8 cellular contexts compared by ENCODE assay signal in genomic region chr11:12066799-12067508, GRCh38. TPM values are rescaled to one million over a fixed set of nuclear protein-coding genes. Genes with fewer than 3 reads are reported as not detected.
DNase-seq lines count a peak whose midpoint lies in the region; ATAC-seq, FAIRE-seq and TF ChIP-seq lines count a peak whose summit lies in the region.

No MANE protein-coding gene starts in this region.

- peak; percentile 83 to 84 for ATAC-seq in A549
- ATAC-seq in left lung, result peak; percentile 92
- ATAC-seq in GM18520 (IDR thresholded peaks at IDR 0.05; ENCODE audit: unreplicated experiment), result no peak
- ATAC-seq in GM19328 (IDR thresholded peaks at IDR 0.05; ENCODE audit: unreplicated experiment), result no peak

- H3K9me3 ChIP-seq in A549, result peaks cover 20% of the 10 kb centered on the region
- no peaks in the 10 kb centered on the region for H3K9me3 ChIP-seq in HUES64 (ENCODE audit: insufficient read depth, low read depth, low read length)
- H3K9me3 ChIP-seq in adipocyte (ENCODE audit: control insufficient read depth, low read length), result peaks cover 5% of the 10 kb centered on the region
- no peaks in the 10 kb centered on the region for H3K9me3 ChIP-seq in left lung

- H3K27me3 ChIP-seq in HUES64 (ENCODE audit: insufficient read depth, low read length) (no peaks in the 10 kb centered on the region), adipocyte (replicated peaks; ENCODE audit: control insufficient read depth, insufficient read depth, low read length) (no peaks in the 10 kb centered on the region), left lung (no peaks in the 10 kb centered on the region)

- H3K9ac ChIP-seq in HUES64 (ENCODE audit: low read depth, low read length) (no peak overlapping the region), adipocyte (ENCODE audit: low read length) (peak overlapping the region; percentile 1)

- peak in 1 of 2 experiments; percentile 93 for DNase-seq in A549 (ENCODE audit: low read depth in 1 of 2, low spot score in 1 of 2)
- DNase-seq in adipocyte (ENCODE audit: low read depth), result peak; percentile 64
- DNase-seq in left lung, result peak; percentile 63 to 83
- no peak for DNase-seq in urothelium cell line (ENCODE audit: low spot score)
- DNase-seq in activated gamma-delta T cell (lab: John Stamatoyannopoulos, UW), result no peak

- intact Hi-C loops in left lung (cut with DNase I), result no loop called here

- no peak for TF ChIP-seq POLR2A in A549 (IDR thresholded peaks at IDR 0.05; ENCODE audit: low read length)

- H3K4me1 ChIP-seq in A549, result peaks cover 66% of the 10 kb centered on the region
- peaks cover 20% of the 10 kb centered on the region for H3K4me1 ChIP-seq in HUES64 (ENCODE audit: insufficient read depth, low read length)
- peaks cover 29% of the 10 kb centered on the region for H3K4me1 ChIP-seq in adipocyte (ENCODE audit: control insufficient read depth, insufficient read depth, low read length)
- H3K4me1 ChIP-seq in left lung, result peaks cover 8 to 22% of the 10 kb centered on the region in 2 donors

- peak overlapping the region; percentile 97 for H3K27ac ChIP-seq in A549
- H3K27ac ChIP-seq in HUES64 (ENCODE audit: low read depth, low read length), result peak overlapping the region; percentile 54
- H3K27ac ChIP-seq in left lung, result peak overlapping the region; percentile 48 to 55

- WGBS in A549 (ENCODE audit: missing lambda C conversion rate), result 2% methylated on average over 6 of the region's 8 CpGs
- 30% methylated on average over 8 of the region's 8 CpGs for WGBS in HUES64

- H3K4me2 ChIP-seq in A549, result peak overlapping the region; percentile 79

- TF ChIP-seq CTCF in A549 (IDR thresholded peaks at IDR 0.05) (no peak), left lung (IDR thresholded peaks at IDR 0.05) (no peak)

- no peak for TF ChIP-seq RAD21 in A549 (conservative IDR thresholded peaks at IDR 0.05 in 1 of 2, IDR thresholded peaks at IDR 0.05 in 1 of 2)

- FAIRE-seq in A549 (lab: Jason Lieb, UNC), result peak; percentile 81
- FAIRE-seq in urothelium cell line (lab: Jason Lieb, UNC), result peak; percentile 86

- peak; percentile 51 to 79; a peak in 3 of 5 replicates for TF ChIP-seq EP300 in A549 (IDR thresholded peaks at IDR 0.05)

- H3K4me3 ChIP-seq in A549 (peak overlapping the region; percentile 8; the same call in 1 of the 3 replicates), HUES64 (ENCODE audit: low read length) (no peak overlapping the region), adipocyte (ENCODE audit: low read length) (no peak overlapping the region), left lung (no peak overlapping the region)

- CTCF ChIA-PET in A549 (lab: Yijun Ruan, JAX), result interaction anchor here (0.7 to 4.8 kb wide), 17 partner anchors 9 to 949 kb away, joined by 3 to 37 read pairs (median 5); no protein-coding TSS in a partner anchor

- no peaks in the 10 kb centered on the region for H3K36me3 ChIP-seq in HUES64 (ENCODE audit: insufficient read depth, low read length)
- H3K36me3 ChIP-seq in adipocyte (ENCODE audit: control insufficient read depth, insufficient read depth, low read length, severe bottlenecking), result no peaks in the 10 kb centered on the region
- H3K36me3 ChIP-seq in left lung, result no peaks in the 10 kb centered on the region

- POLR2A ChIA-PET in A549 (lab: Yijun Ruan, JAX), result interaction anchor here (1.0 to 2.9 kb wide), 8 partner anchors 10 to 222 kb away, joined by 3 to 56 read pairs (median 6); partner anchors contain the start of gene MICAL2

TF ChIP-seq in A549, 52 proteins besides CTCF, POLR2A, EP300 and RAD21:
- TF ChIP-seq TP53 (CRISPR knock-in tag; IDR thresholded peaks at IDR 0.05) (no peak), JUN (IDR thresholded peaks at IDR 0.05) (peak in 1 of 2 experiments; percentile 24; a peak in 3 of 5 replicates), HOXB5 (CRISPR knock-in tag; IDR thresholded peaks at IDR 0.05) (no peak; the same call in 1 of the 2 replicates), FOSL2 (IDR thresholded peaks at IDR 0.05) (peak; percentile 23; the same call in 1 of the 2 replicates), FOSL2 (CRISPR knock-in tag; IDR thresholded peaks at IDR 0.05) (peak; percentile 42), HOXA7 (CRISPR knock-in tag; IDR thresholded peaks at IDR 0.05) (peak; percentile 67; the same call in 1 of the 2 replicates), CHD4 (IDR thresholded peaks at IDR 0.05; ENCODE audit: borderline replicate concordance) (no peak), HEYL (CRISPR knock-in tag; IDR thresholded peaks at IDR 0.05) (0 out of 2 replicates have a peak, but pooled peaks have one; percentile 58), RARB (CRISPR knock-in tag; IDR thresholded peaks at IDR 0.05) (peak; percentile 54; the same call in 1 of the 2 replicates), CEBPB (IDR thresholded peaks at IDR 0.05) (peak; percentile 83 to 97), ESRRA (IDR thresholded peaks at IDR 0.05; ENCODE audit: borderline replicate concordance, low read length) (0 out of 2 replicates have a peak, but pooled peaks have one; percentile 10), MAFK (IDR thresholded peaks at IDR 0.05; ENCODE audit: partially characterized antibody) (peak; percentile 87), FOSB (CRISPR knock-in tag; IDR thresholded peaks at IDR 0.05) (no peak), JUNB (IDR thresholded peaks at IDR 0.05) (peak; percentile 22; the same call in 1 of the 2 replicates), EHF (CRISPR knock-in tag; IDR thresholded peaks at IDR 0.05) (peak; percentile 59; the same call in 1 of the 2 replicates), NPAS2 (CRISPR knock-in tag; IDR thresholded peaks at IDR 0.05; ENCODE audit: borderline replicate concordance) (no peak), HOXB13 (CRISPR knock-in tag; IDR thresholded peaks at IDR 0.05; ENCODE audit: low read depth) (peak; percentile 81; the same call in 1 of the 2 replicates), ATOH8 (CRISPR knock-in tag; IDR thresholded peaks at IDR 0.05; ENCODE audit: low read depth) (peak; percentile 77), HES2 (IDR thresholded peaks at IDR 0.05) (peak; percentile 69), MAX (IDR thresholded peaks at IDR 0.05) (peak; percentile 82), MYC (IDR thresholded peaks at IDR 0.05; ENCODE audit: borderline replicate concordance, low read length) (0 out of 2 replicates have a peak, but pooled peaks have one; percentile 60), E2F6 (IDR thresholded peaks at IDR 0.05; ENCODE audit: borderline replicate concordance, low read depth) (peak; percentile 38; the same call in 1 of the 2 replicates), GATA3 (IDR thresholded peaks at IDR 0.05; ENCODE audit: borderline replicate concordance) (peak; percentile 75)

RNA-seq across cellular contexts. Expression of gene MICAL2, which starts 43.4 kb away (rescaled TPM):
- polyA plus RNA-seq in A549 (2011; rRNA removed) (42.1 and 52.4 TPM in 2 replicates), A549 (2017; fragmentation: RNase III; extraction: RNeasy Plus Mini Kit Qiagen cat#74134 plus additional on column Dnase treatment) (39.8 to 43.6 TPM (median 43.5 TPM) in 3 replicates)
- polyA plus RNA-seq in A549 (2012; cell fraction: cytosol; rRNA removed), result 19.3 and 22.9 TPM in 2 replicates
- 25.5 and 31.9 TPM in 2 replicates for polyA plus RNA-seq in A549 (2012; cell fraction: nucleus; rRNA removed)
- 104 and 112 TPM in 2 replicates for polyA minus RNA-seq in A549 (2011; rRNA and poly(A)+ RNA removed)
- polyA plus RNA-seq in HUES64 (2013, experiment 1 of 2), result 2.5 TPM
- 1.2 TPM for polyA plus RNA-seq in HUES64 (2013, experiment 2 of 2)
- 100 to 1,000 TPM; 242 to 293 TPM for total RNA-seq in left lung

RNA-seq across cellular contexts. Expression of gene DKK3, which starts 58.5 kb away (rescaled TPM):
- polyA plus RNA-seq in A549 (2011; rRNA removed) (18.4 and 22.8 TPM in 2 replicates), A549 (2017; fragmentation: RNase III; extraction: RNeasy Plus Mini Kit Qiagen cat#74134 plus additional on column Dnase treatment) (11.9 to 21.8 TPM (median 20.8 TPM) in 3 replicates)
- 6.0 and 6.2 TPM in 2 replicates for polyA plus RNA-seq in A549 (2012; cell fraction: cytosol; rRNA removed)
- polyA plus RNA-seq in A549 (2012; cell fraction: nucleus; rRNA removed), result 9.6 and 10.7 TPM in 2 replicates
- polyA minus RNA-seq in A549 (2011; rRNA and poly(A)+ RNA removed), result 12.0 and 14.5 TPM in 2 replicates
- 15.9 TPM for polyA plus RNA-seq in HUES64 (2013, experiment 1 of 2)
- 26.0 TPM for polyA plus RNA-seq in HUES64 (2013, experiment 2 of 2)
- 100 to 1,000 TPM; 122 to 156 TPM for total RNA-seq in left lung

Comparison
In these comparisons a context has a peak if more than half of its experiments do, and no peak if none do; other contexts are left out.
1. ATAC-seq: peak in A549 (2 of 2) and left lung (single experiment); none in GM18520 (single experiment) and GM19328 (single experiment).
2. DNase-seq: peak in adipocyte (single experiment) and left lung (2 of 2); none in urothelium cell line (single experiment) and activated gamma-delta T cell (single experiment).
3. Peak in every context shown above with its lines, with median percentiles within 50 percentile points of each other: H3K27ac ChIP-seq.